Comparison of ENCODE assay signal across 27 cellular contexts in the genomic region with DNA sequence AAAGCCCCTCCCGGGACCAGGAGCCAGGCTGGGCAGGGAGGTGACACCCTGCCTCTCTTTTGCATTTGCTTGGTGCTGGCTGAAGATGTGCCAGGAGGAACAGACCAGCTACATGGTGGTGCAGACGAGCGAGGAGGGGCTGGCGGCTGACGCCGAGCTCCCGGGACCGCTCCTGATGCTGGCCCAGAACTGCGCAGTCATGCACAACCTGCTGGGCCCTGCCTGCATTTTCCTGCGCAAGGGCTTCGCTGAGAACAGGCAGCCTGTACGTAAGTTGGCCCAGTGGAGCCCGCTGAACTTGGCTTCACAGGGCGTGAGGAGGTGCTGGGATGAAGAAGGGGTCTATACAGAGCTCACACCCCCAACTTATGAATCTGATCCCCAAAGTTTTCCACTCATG.
"Had no signal": no experiment of that assay in that cellular context is flagged by ENCODE, and none has a peak within 500 bp of the region (broad histone marks: within the 10 kb centered on the region; RNA-seq: fewer than 3 reads in every experiment).

No MANE protein-coding gene starts in this region.

- H3K36me3 ChIP-seq: suprapubic skin, thoracic aorta, thyroid gland, tibial nerve, transverse colon, upper lobe of left lung, upper lobe of right lung, uterus, vagina had no signal

- FAIRE-seq: urothelium cell line had no signal

- ATAC-seq: stimulated activated effector memory CD8-positive, alpha-beta T cell treated with anti-CD3 and anti-CD28 coated beads, Interleukin-12 subunit alpha, Interleukin-12 subunit beta, amount 100 ng/mL, for 72 hours; stimulated activated memory B cell treated with anti-CD40 and anti-IgM and Interleukin-4, amounts not matched to agents 10 μg/mL and 1 μg/mL and 100 μg/mL, for 72 hours; stimulated activated naive B cell treated with anti-CD40 and anti-IgM and Interleukin-4, amounts not matched to agents 10 μg/mL and 1 μg/mL and 100 μg/mL, for 72 hours; stimulated activated naive CD8-positive, alpha-beta T cell treated with anti-CD3 and anti-CD28 coated beads, Interleukin-15, amount 100 ng/mL, for 72 hours; stimulated activated naive CD8-positive, alpha-beta T cell treated with anti-CD3 and anti-CD28 coated beads, Interleukin-15, Interleukin-2, amounts not matched to agents 100 U/mL and 50 U/mL, for 24 hours; upper lobe of right lung had no signal

- H3K27ac ChIP-seq: stomach, suprapubic skin, testis, thyroid gland, tibial nerve, transverse colon, upper lobe of left lung, upper lobe of right lung, vagina had no signal

- DNase-seq: stimulated activated CD4-positive, alpha-beta T cell treated with anti-CD3 and anti-CD28 coated beads, Interleukin-2, amount 100 ng/mL, for 48 hours; stimulated activated CD4-positive, alpha-beta T cell treated with anti-CD3 and anti-CD28 coated beads, Interleukin-4, amount 100 ng/mL, for 1 hour; stimulated activated CD4-positive, alpha-beta T cell treated with anti-CD3 and anti-CD28 coated beads, Interleukin-4, amount 100 ng/mL, for 24 hours; stimulated activated CD4-positive, alpha-beta T cell treated with anti-CD3 and anti-CD28 coated beads, Interleukin-4, amount 100 ng/mL, for 4 hours; stimulated activated CD8-positive, alpha-beta memory T cell treated with anti-CD3 and anti-CD28 coated beads, Interleukin-4, amount 100 ng/mL, for 48 hours; stimulated activated naive B cell treated with anti-CD40 and anti-IgM and Interleukin-4, amounts not matched to agents 10 μg/mL and 1 μg/mL and 100 μg/mL, for 72 hours; stimulated activated naive CD4-positive, alpha-beta T cell; stimulated activated naive CD4-positive, alpha-beta T cell treated with Interleukin-2 at 50 U/mL for 16 hours; stimulated activated naive CD8-positive, alpha-beta T cell treated with anti-CD3 and anti-CD28 coated beads, Interleukin-15, amount 100 ng/mL, for 72 hours; stimulated activated naive CD8-positive, alpha-beta T cell treated with anti-CD3 and anti-CD28 coated beads, Interleukin-15, Interleukin-2, amounts not matched to agents 100 U/mL and 50 U/mL, for 24 hours; stomach; substantia nigra; testis; thyroid gland; tibial artery; transverse colon; trophoblast cell; upper lobe of left lung; upper lobe of right lung; uterus had no signal

- H3K4me3 ChIP-seq: stomach, suprapubic skin, testis, thoracic aorta, thyroid gland, tibial artery, tibial nerve, transverse colon, upper lobe of left lung, upper lobe of right lung, uterus, vagina had no signal

- H3K4me1 ChIP-seq: suprapubic skin, thyroid gland, tibial nerve, upper lobe of left lung, upper lobe of right lung, uterus had no signal

- H3K9me3 ChIP-seq: stomach, suprapubic skin, testis, thoracic aorta, thyroid gland, tibial artery, tibial nerve, transverse colon, upper lobe of left lung, upper lobe of right lung, uterus, vagina had no signal

- H3K27me3 ChIP-seq: suprapubic skin, testis, thyroid gland, tibial artery, transverse colon, upper lobe of left lung, upper lobe of right lung, uterus, vagina had no signal
